1 cellular context compared by ENCODE assay signal in genomic region chr16:48157794-48158193, GRCh38.
TF ChIP-seq lines count a peak whose summit lies in the region.

No MANE protein-coding gene starts in this region.

TF ChIP-seq in SK-N-SH, 30 proteins besides CTCF, POLR2A, EP300 and RAD21 (continued from another document):
- no peak for TF ChIP-seq MXI1 (IDR thresholded peaks at IDR 0.05; ENCODE audit: low read depth, low read length)
- TF ChIP-seq PBX3 (IDR thresholded peaks at IDR 0.05), result no peak
- no peak for TF ChIP-seq ZBTB33 (IDR thresholded peaks at IDR 0.05; ENCODE audit: borderline replicate concordance, low read depth)
- TF ChIP-seq GATA2 (CRISPR knock-in tag; IDR thresholded peaks at IDR 0.05), result no peak
- no peak for TF ChIP-seq FOSL2 (IDR thresholded peaks at IDR 0.05; ENCODE audit: borderline replicate concordance, low read depth)
- TF ChIP-seq GABPA (IDR thresholded peaks at IDR 0.05; ENCODE audit: low read depth), result no peak
- TF ChIP-seq JUND (IDR thresholded peaks at IDR 0.05), result no peak
- TF ChIP-seq SIN3A (IDR thresholded peaks at IDR 0.05; ENCODE audit: borderline replicate concordance, low read depth, low read length), result no peak
- TF ChIP-seq POLR2AphosphoS5 (IDR thresholded peaks at IDR 0.05; ENCODE audit: low read depth, low read length), result no peak
- no peak for TF ChIP-seq SMC3 (IDR thresholded peaks at IDR 0.05; ENCODE audit: low read depth, low read length)
- no peak for TF ChIP-seq CHD2 (IDR thresholded peaks at IDR 0.05; ENCODE audit: low read length, partially characterized antibody)
- TF ChIP-seq YY1 (IDR thresholded peaks at IDR 0.05; ENCODE audit: low read depth), result no peak
